12 cellular contexts compared by ENCODE assay signal in the genomic region with DNA sequence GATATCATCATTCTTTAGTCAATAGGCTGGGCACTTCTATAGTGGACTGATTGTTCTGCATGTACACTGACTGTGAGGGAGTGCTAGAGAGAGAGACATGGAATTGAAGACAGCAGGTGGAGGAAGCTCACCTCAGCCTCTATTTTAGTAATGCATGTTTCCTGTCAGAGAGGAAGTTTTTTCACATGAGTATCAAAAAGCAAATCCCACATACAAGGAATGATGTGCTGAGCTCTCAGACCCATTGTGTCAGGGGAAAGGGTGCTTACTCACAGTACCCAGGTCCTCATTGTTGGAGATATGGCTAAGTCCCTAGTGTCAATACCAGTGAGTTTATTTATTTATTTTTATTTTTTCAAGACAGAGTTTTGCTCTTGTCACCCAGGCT. TPM values are rescaled to one million over a fixed set of nuclear protein-coding genes. Genes with fewer than 3 reads are reported as not detected.
"Had no signal": no experiment of that assay in that cellular context is flagged by ENCODE, and none has a peak within 500 bp of the region (broad histone marks: within the 10 kb centered on the region; RNA-seq: fewer than 3 reads in every experiment).

No MANE protein-coding gene starts in this region.

- H3K9me3 Mint-ChIP-seq: activated naive CD4-positive, alpha-beta T cell treated with anti-CD3 and anti-CD28 coated beads, Interleukin-2, amount 50 U/mL, for 72 hours; activated T-cell treated with anti-CD3 and anti-CD28 coated beads, Interleukin-2, amount 50 U/mL, for 24 hours; mesothelial cell of epicardium; naive B cell; T-helper 2 cell treated with Interferon-gamma antibody and Interleukin-4, amounts not matched to agents 5 μg/mL and 100 μg/mL, for 36 hours had no signal

- H3K4me3 Mint-ChIP-seq: activated CD8-positive, alpha-beta memory T cell treated with anti-CD3 and anti-CD28 coated beads, Interleukin-2, amount 10 ng/mL, durations not matched to agents 7 days and 5 days; activated T-cell treated with anti-CD3 and anti-CD28 coated beads, Interleukin-2, amount 50 U/mL, for 24 hours; mesothelial cell of epicardium; naive B cell; T-helper 2 cell treated with Interferon-gamma antibody and Interleukin-4, amounts not matched to agents 5 μg/mL and 100 μg/mL, for 36 hours had no signal

- ATAC-seq: activated CD8-positive, alpha-beta memory T cell treated with anti-CD3 and anti-CD28 coated beads, Interleukin-2, amount 10 ng/mL, durations not matched to agents 7 days and 5 days; activated naive CD4-positive, alpha-beta T cell treated with anti-CD3 and anti-CD28 coated beads, Interleukin-2, amount 50 U/mL, for 72 hours had no signal

- H3K4me1 Mint-ChIP-seq: activated CD8-positive, alpha-beta memory T cell treated with anti-CD3 and anti-CD28 coated beads, Interleukin-2, amount 10 ng/mL, durations not matched to agents 7 days and 5 days had no signal

- H3K36me3 Mint-ChIP-seq: activated CD8-positive, alpha-beta memory T cell treated with anti-CD3 and anti-CD28 coated beads, Interleukin-2, amount 10 ng/mL, durations not matched to agents 7 days and 5 days; activated naive CD4-positive, alpha-beta T cell treated with anti-CD3 and anti-CD28 coated beads, Interleukin-2, amount 50 U/mL, for 72 hours; mesothelial cell of epicardium; naive B cell had no signal

- H3K27ac Mint-ChIP-seq: activated CD8-positive, alpha-beta memory T cell treated with anti-CD3 and anti-CD28 coated beads, Interleukin-2, amount 10 ng/mL, durations not matched to agents 7 days and 5 days; activated naive CD4-positive, alpha-beta T cell treated with anti-CD3 and anti-CD28 coated beads, Interleukin-2, amount 50 U/mL, for 72 hours; activated T-cell treated with anti-CD3 and anti-CD28 coated beads, Interleukin-2, amount 50 U/mL, for 24 hours; naive B cell; T-helper 2 cell treated with Interferon-gamma antibody and Interleukin-4, amounts not matched to agents 5 μg/mL and 100 μg/mL, for 36 hours had no signal

- H3K27me3 Mint-ChIP-seq: progenitor cell of endocrine pancreas had no signal

- DNase-seq: activated CD4-positive, CD25-positive, alpha-beta regulatory T cell treated with anti-CD3 and anti-CD28 coated beads, Interleukin-2, amount 50 U/mL, for 72 hours; activated CD8-positive, alpha-beta memory T cell treated with anti-CD3 and anti-CD28 coated beads, Interleukin-2, amount 10 ng/mL, durations not matched to agents 7 days and 5 days; activated effector memory CD4-positive, alpha-beta T cell treated with Interleukin-2 at 50 U/mL for 16 hours; activated T-cell treated with anti-CD3 and anti-CD28 coated beads, Interleukin-2, amount 50 U/mL, for 24 hours; naive B cell; stimulated activated CD4-positive, alpha-beta T cell treated with anti-CD3 and anti-CD28 coated beads, Interleukin-2, amount 100 ng/mL, for 24 hours; stimulated activated naive CD4-positive, alpha-beta T cell had no signal

RNA-seq across cellular contexts. Expression of a gene that starts 9.9 kb away (rescaled TPM):
- total RNA-seq: activated CD8-positive, alpha-beta memory T cell treated with anti-CD3 and anti-CD28 coated beads, Interleukin-2, amount 10 ng/mL, durations not matched to agents 7 days and 5 days; activated naive CD4-positive, alpha-beta T cell treated with anti-CD3 and anti-CD28 coated beads, Interleukin-2, amount 50 U/mL, for 72 hours; dermis blood vessel endothelial cell had no signal
